In the genomic region with DNA sequence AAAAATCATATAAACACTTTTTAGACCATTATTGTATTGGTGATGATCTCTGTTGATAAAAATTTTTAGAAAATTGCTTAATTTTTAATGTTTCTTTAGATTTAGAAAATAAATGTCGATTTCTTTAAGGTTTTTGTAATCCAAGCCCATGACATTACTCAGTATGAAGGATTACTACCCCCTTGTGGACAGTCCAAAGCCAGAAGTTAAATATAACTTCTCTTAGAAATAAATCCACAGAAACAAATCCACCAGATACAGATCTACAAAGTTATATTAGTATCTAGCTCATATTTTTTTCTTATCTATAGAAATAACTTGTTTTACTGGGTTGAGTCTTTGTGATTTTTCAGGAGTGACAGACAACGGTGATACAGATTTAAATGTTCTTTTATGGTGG, we compare ENCODE assay signal across 9 cellular contexts. TPM values are rescaled to one million over a fixed set of nuclear protein-coding genes. Genes with fewer than 3 reads are reported as not detected.
A peak's percentile ranks its signal among the peaks of the same experiment; 100 is the strongest.
DNase-seq lines count a peak whose midpoint lies in the region; ATAC-seq and TF ChIP-seq lines count a peak whose summit lies in the region.
"Had no signal": no experiment of that assay in that cellular context is flagged by ENCODE, and none has a peak within 500 bp of the region (broad histone marks: within the 10 kb centered on the region; RNA-seq: fewer than 3 reads in every experiment).

No MANE protein-coding gene starts in this region.

- H3K4me2 ChIP-seq in fibroblast of lung (ENCODE audit: extremely low read depth, insufficient read depth, low read length) = no peak overlapping the region

- H3K4me3 ChIP-seq in fibroblast of lung (replicated peaks in 1 of 4; ENCODE audit: control extremely low read depth in 1 of 4, insufficient read depth in 1 of 4, low read depth in 3 of 4, low read length in 4 of 4) (no peak overlapping the region), thoracic aorta (no peak overlapping the region)

- H3K27me3 ChIP-seq in fibroblast of lung (ENCODE audit: control insufficient read depth, insufficient read depth, low read length) = no peaks in the 10 kb centered on the region
- H3K27me3 ChIP-seq in thoracic aorta (replicated peaks; ENCODE audit: insufficient read depth) = no peaks in the 10 kb centered on the region

- intact Hi-C loops in activated CD4-positive, alpha-beta T cell treated with anti-CD3 and anti-CD28 coated beads for 36 hours (cut with DNase I, micrococcal nuclease) = no loop called here

- H3K4me1 Mint-ChIP-seq in activated CD4-positive, alpha-beta T cell treated with anti-CD3 and anti-CD28 coated beads for 36 hours = peaks cover 28% of the 10 kb centered on the region

- no peak overlapping the region for H3K4me3 Mint-ChIP-seq in activated CD4-positive, alpha-beta T cell treated with anti-CD3 and anti-CD28 coated beads for 36 hours

- H3K27ac Mint-ChIP-seq in activated CD4-positive, alpha-beta T cell treated with anti-CD3 and anti-CD28 coated beads for 36 hours = peak overlapping the region; percentile 62

- H3K4me1 ChIP-seq in fibroblast of lung (ENCODE audit: control insufficient read depth, extremely low read depth, insufficient read depth, low read length) (peaks cover 7% of the 10 kb centered on the region), thoracic aorta (ENCODE audit: control insufficient read depth in 1 of 2, low read depth in 2 of 2) (peaks cover 11 to 12% of the 10 kb centered on the region in 2 donors)

- no peak overlapping the region for H3K9ac ChIP-seq in fibroblast of lung (ENCODE audit: insufficient read depth, low read length)

- no peak for ATAC-seq in activated CD4-positive, alpha-beta T cell treated with anti-CD3 and anti-CD28 coated beads for 36 hours
- no peak for ATAC-seq in thoracic aorta (ENCODE audit: insufficient number of reproducible peaks, low FRiP score, low read depth)

- POLR2A ChIA-PET in activated CD4-positive, alpha-beta T cell treated with anti-CD3 and anti-CD28 coated beads for 36 hours (lab: Charles Lee) = no interaction called here
- POLR2A ChIA-PET in RWPE1 (lab: Yijun Ruan, JAX; ENCODE audit: low non-redundant PET) = no interaction called here

- no peaks in the 10 kb centered on the region for H3K27me3 Mint-ChIP-seq in activated CD4-positive, alpha-beta T cell treated with anti-CD3 and anti-CD28 coated beads for 36 hours

- peak; percentile 27 for TF ChIP-seq CTCF in RWPE1 (conservative IDR thresholded peaks at IDR 0.05; ENCODE audit: low read depth)
- TF ChIP-seq CTCF in fibroblast of lung (conservative IDR thresholded peaks at IDR 0.05 in 1 of 2, IDR thresholded peaks at IDR 0.05 in 1 of 2; ENCODE audit: low read depth in 1 of 2, low read length in 2 of 2) = peak; percentile 29 to 58
- TF ChIP-seq CTCF in thoracic aorta (IDR thresholded peaks at IDR 0.05) = peak; percentile 46

- H2AFZ ChIP-seq in fibroblast of lung (ENCODE audit: low read length) = no peak overlapping the region

- no peaks in the 10 kb centered on the region for H4K20me1 ChIP-seq in fibroblast of lung (ENCODE audit: control insufficient read depth, extremely low read depth, insufficient read depth, low read length)

- H3K27ac ChIP-seq in RWPE1 = no peak overlapping the region
- no peak overlapping the region for H3K27ac ChIP-seq in fibroblast of lung (ENCODE audit: insufficient read depth, low read length)
- peak overlapping the region in 1 of 2 donors; percentile 48 for H3K27ac ChIP-seq in thoracic aorta
- no peak overlapping the region for H3K27ac ChIP-seq in caudate nucleus (ENCODE audit: low read depth, low read length)

- no peaks in the 10 kb centered on the region for H3K36me3 ChIP-seq in fibroblast of lung (ENCODE audit: control insufficient read depth, insufficient read depth, low read length)
- H3K36me3 ChIP-seq in thoracic aorta = no peaks in the 10 kb centered on the region

- H3K9me3 ChIP-seq in fibroblast of lung (ENCODE audit: control insufficient read depth, insufficient read depth, low read depth, low read length) = no peaks in the 10 kb centered on the region
- no peaks in the 10 kb centered on the region for H3K9me3 ChIP-seq in thoracic aorta

- H3K9me3 Mint-ChIP-seq in activated CD4-positive, alpha-beta T cell treated with anti-CD3 and anti-CD28 coated beads for 36 hours (ENCODE audit: low read depth) = no peaks in the 10 kb centered on the region

- DNase-seq in activated CD4-positive, alpha-beta T cell treated with anti-CD3 and anti-CD28 coated beads for 36 hours = no peak
- DNase-seq in activated CD4-positive, alpha-beta T cell treated with anti-CD3 and anti-CD28 coated beads, Interleukin-2, amount 50 U/mL, for 48 hours = no peak
- DNase-seq in RWPE1 (ENCODE audit: low spot score) = no peak
- peak; percentile 27 to 62 for DNase-seq in fibroblast of lung (ENCODE audit: low read depth in 2 of 2)
- no peak for DNase-seq in thoracic aorta (ENCODE audit: low spot score)
- DNase-seq in caudate nucleus (lab: John Stamatoyannopoulos, UW) = no peak
- DNase-seq in activated CD4-positive, alpha-beta T cell treated with anti-CD3 and anti-CD28 coated beads for 4 hours = no peak
- DNase-seq in stimulated activated CD4-positive, alpha-beta T cell treated with anti-CD3 and anti-CD28 coated beads, Interleukin-2, amount 100 ng/mL, for 24 hours = no peak
- DNase-seq: activated CD4-positive, CD25-positive, alpha-beta regulatory T cell had no signal

- H3K79me2 ChIP-seq in fibroblast of lung (ENCODE audit: control insufficient read depth, insufficient read depth, low read length) = no peaks in the 10 kb centered on the region

- CTCF ChIA-PET in activated CD4-positive, alpha-beta T cell treated with anti-CD3 and anti-CD28 coated beads for 36 hours (lab: Charles Lee) = interaction anchor here (0.9 to 1.9 kb wide), 11 partner anchors 9 to 452 kb away, joined by 3 to 6 read pairs (median 4); partner anchors contain the start of gene TIFA
- CTCF ChIA-PET in RWPE1 (lab: Yijun Ruan, JAX) = interaction anchor here (0.5 to 1.0 kb wide), 5 partner anchors 30 to 664 kb away, joined by 3 to 11 read pairs (median 4); partner anchors contain the start of gene ALPK1

- peaks cover 6% of the 10 kb centered on the region for H3K36me3 Mint-ChIP-seq in activated CD4-positive, alpha-beta T cell treated with anti-CD3 and anti-CD28 coated beads for 36 hours (ENCODE audit: low read depth)

RNA-seq across cellular contexts. Expression of gene TIFA, which starts 18.9 kb away (rescaled TPM):
- 10 to 100 TPM; 41.7 to 54.3 TPM for total RNA-seq in activated CD4-positive, alpha-beta T cell treated with anti-CD3 and anti-CD28 coated beads for 36 hours
- total RNA-seq in fibroblast of lung (3.9 and 4.6 TPM in 2 replicates), thoracic aorta (10 to 100 TPM in 1 of 2 donors, 1 to 10 TPM in 1; 6.1 to 13.3 TPM)
- polyA plus RNA-seq in fibroblast of lung = 4.2 and 5.0 TPM in 2 replicates
- polyA plus RNA-seq in fibroblast of lung (2012) = 4.0 and 4.4 TPM in 2 replicates
- 0.22 TPM in 1 of 2 replicates, not detected in the other for polyA minus RNA-seq in fibroblast of lung (ENCODE audit: low replicate concordance)

RNA-seq across cellular contexts. Expression of gene ALPK1, which starts 30.3 kb away (rescaled TPM):
- total RNA-seq in activated CD4-positive, alpha-beta T cell treated with anti-CD3 and anti-CD28 coated beads for 36 hours = 10 to 100 TPM; 23.2 to 24.3 TPM
- total RNA-seq in fibroblast of lung (30.8 and 50.2 TPM in 2 replicates), thoracic aorta (10 to 100 TPM; 20.0 to 63.4 TPM)
- polyA plus RNA-seq in fibroblast of lung = 6.2 and 9.3 TPM in 2 replicates
- polyA plus RNA-seq in fibroblast of lung (2012) = 4.3 and 7.2 TPM in 2 replicates
- 2.9 and 3.9 TPM in 2 replicates for polyA minus RNA-seq in fibroblast of lung (ENCODE audit: low replicate concordance)

RNA-seq across cellular contexts. Expression of gene AP1AR, which starts 35.2 kb away (rescaled TPM):
- 10 to 100 TPM; 15.8 to 16.5 TPM for total RNA-seq in activated CD4-positive, alpha-beta T cell treated with anti-CD3 and anti-CD28 coated beads for 36 hours
- total RNA-seq in fibroblast of lung (22.1 and 30.9 TPM in 2 replicates), thoracic aorta (10 to 100 TPM; 10.0 to 27.9 TPM)
- polyA plus RNA-seq in fibroblast of lung = 8.4 and 9.4 TPM in 2 replicates
- polyA plus RNA-seq in fibroblast of lung (2012) = 5.6 and 6.6 TPM in 2 replicates
- polyA minus RNA-seq in fibroblast of lung (ENCODE audit: low replicate concordance) = 0.41 and 0.94 TPM in 2 replicates

Comparison
In these comparisons a context has a peak if more than half of its experiments do, and no peak if none do; other contexts are left out.
1. DNase-seq: peak in fibroblast of lung (2 of 2); none in activated CD4-positive, alpha-beta T cell treated with anti-CD3 and anti-CD28 coated beads for 36 hours (single experiment), activated CD4-positive, alpha-beta T cell treated with anti-CD3 and anti-CD28 coated beads, Interleukin-2, amount 50 U/mL, for 48 hours (0 of 2), RWPE1 (single experiment), thoracic aorta (single experiment), caudate nucleus (0 of 61), activated CD4-positive, alpha-beta T cell treated with anti-CD3 and anti-CD28 coated beads for 4 hours (0 of 2) and stimulated activated CD4-positive, alpha-beta T cell treated with anti-CD3 and anti-CD28 coated beads, Interleukin-2, amount 100 ng/mL, for 24 hours (0 of 2).
2. Peak in every context shown above with its lines, with median percentiles within 50 percentile points of each other: CTCF ChIP-seq.